Comparison of ENCODE assay signal across 8 cellular contexts in the genomic region with DNA sequence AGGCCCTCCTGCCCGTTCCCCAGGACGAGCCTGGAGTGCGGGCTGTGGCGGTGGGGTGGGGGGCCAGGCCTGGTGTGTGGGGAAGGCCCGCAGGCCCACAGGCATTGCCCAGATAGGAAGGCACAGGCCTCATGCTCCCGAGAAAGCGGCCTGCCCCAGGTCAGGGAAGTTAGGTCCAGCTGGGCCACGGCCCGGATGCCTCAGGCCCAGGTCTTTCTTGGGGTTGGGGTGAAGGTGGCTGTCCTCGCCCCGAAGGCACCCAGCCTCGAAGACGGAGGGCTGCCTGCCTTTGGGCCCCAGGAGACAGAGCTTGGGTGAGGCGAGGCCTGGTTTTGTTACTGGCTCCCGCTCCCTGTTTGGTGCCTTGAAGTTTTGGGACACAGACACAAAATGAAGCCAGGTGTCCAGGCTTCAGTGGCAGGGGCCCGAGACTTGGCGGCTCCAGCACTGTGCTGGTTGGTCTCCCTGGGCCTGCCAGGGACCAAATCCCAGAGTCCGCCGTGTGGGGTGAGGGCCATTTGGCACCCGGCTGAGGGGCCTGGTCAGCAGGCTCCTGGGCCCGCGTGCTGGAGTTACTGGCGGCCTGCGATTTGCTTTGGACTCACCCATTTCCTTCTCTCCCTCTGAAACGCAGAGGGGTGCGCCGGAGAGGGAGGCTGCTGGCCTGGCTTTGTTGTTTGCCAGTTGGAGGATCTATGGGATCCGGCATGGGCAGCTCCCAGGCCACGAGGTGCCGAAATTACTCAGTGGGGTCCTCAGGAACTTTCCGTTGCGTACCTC. TPM values are rescaled to one million over a fixed set of nuclear protein-coding genes. Genes with fewer than 3 reads are reported as not detected.
DNase-seq lines count a peak whose midpoint lies in the region; ATAC-seq and TF ChIP-seq lines count a peak whose summit lies in the region.

No MANE protein-coding gene starts in this region.

- intact Hi-C loops in breast epithelium (cut with DNase I; ENCODE audit: low total_unique reads), result no loop called here

- H3K4me3 ChIP-seq in BLaER1, result peak overlapping the region; percentile 73
- peak overlapping the region; percentile 66 to 80 (median 72) for H3K4me3 ChIP-seq in breast epithelium
- H3K4me3 ChIP-seq in suprapubic skin, result peak overlapping the region; percentile 75

- H3K27me3 ChIP-seq in BLaER1 (peaks cover 30% of the 10 kb centered on the region), breast epithelium (no peaks in the 10 kb centered on the region), suprapubic skin (no peaks in the 10 kb centered on the region)

- TF ChIP-seq CTCF in breast epithelium (IDR thresholded peaks at IDR 0.05) (no peak), suprapubic skin (IDR thresholded peaks at IDR 0.05) (no peak)

- H3K4me1 ChIP-seq in BLaER1 (peaks cover 84% of the 10 kb centered on the region), breast epithelium (peaks cover 14 to 36% of the 10 kb centered on the region in 2 donors), suprapubic skin (peaks cover 70% of the 10 kb centered on the region)

- H3K9ac ChIP-seq in BLaER1, result peak overlapping the region; percentile 77

- no peak for TF ChIP-seq POLR2A in breast epithelium (IDR thresholded peaks at IDR 0.05)
- TF ChIP-seq POLR2A in suprapubic skin (IDR thresholded peaks at IDR 0.05), result no peak

- DNase-seq in M059J (ENCODE audit: low read depth) (peak; percentile 54), breast epithelium (ENCODE audit: low spot score in 2 of 2) (no peak), left lobe of liver (ENCODE audit: low spot score) (peak; percentile 87), suprapubic skin (ENCODE audit: low spot score in 2 of 2) (peak in 1 of 2 donors; percentile 72), NCI-H1694 (lab: John Stamatoyannopoulos, UW) (no peak)

- H3K36me3 ChIP-seq in BLaER1 (no peaks in the 10 kb centered on the region), breast epithelium (no peaks in the 10 kb centered on the region), suprapubic skin (no peaks in the 10 kb centered on the region)

- 3% methylated on average over 19 of the region's 32 CpGs for WGBS in suprapubic skin

- TF ChIP-seq EP300 in suprapubic skin (IDR thresholded peaks at IDR 0.05), result no peak

- H4K20me1 ChIP-seq in BLaER1, result peaks cover 66% of the 10 kb centered on the region

- H3K4me2 ChIP-seq in BLaER1, result peak overlapping the region; percentile 100

- ATAC-seq in left lobe of liver (peak; percentile 40), HG02610 (IDR thresholded peaks at IDR 0.05; ENCODE audit: unreplicated experiment) (no peak), GM21786 (IDR thresholded peaks at IDR 0.05; ENCODE audit: unreplicated experiment) (no peak)

- H3K9me3 ChIP-seq in BLaER1 (no peaks in the 10 kb centered on the region), breast epithelium (no peaks in the 10 kb centered on the region), suprapubic skin (no peaks in the 10 kb centered on the region)

- H3K27ac ChIP-seq in BLaER1, result no peak overlapping the region
- H3K27ac ChIP-seq in breast epithelium, result peak overlapping the region; percentile 88 to 96
- H3K27ac ChIP-seq in suprapubic skin, result peak overlapping the region; percentile 91

RNA-seq across cellular contexts. Expression of gene SKI, which starts 2.0 kb away (rescaled TPM):
- total RNA-seq in M059J (2014; rRNA removed; shearing (Covaris generic)), result 3.5 and 13.8 TPM in 2 replicates
- total RNA-seq in breast epithelium, result 10 to 100 TPM; 22.1 to 33.8 (median 26.7) TPM
- total RNA-seq in left lobe of liver, result 38.8 TPM
- 10 to 100 TPM; 51.8 to 91.2 (median 68.1) TPM for total RNA-seq in suprapubic skin

RNA-seq across cellular contexts. Expression of gene FAAP20, which starts 35.5 kb away (rescaled TPM):
- total RNA-seq in M059J (2014; rRNA removed; shearing (Covaris generic)), result 12.8 and 23.1 TPM in 2 replicates
- 10 to 100 TPM; 28.6 to 33.1 (median 29.9) TPM for total RNA-seq in breast epithelium
- 24.8 TPM for total RNA-seq in left lobe of liver
- 10 to 100 TPM; 18.6 to 47.3 (median 24.9) TPM for total RNA-seq in suprapubic skin

Comparison
In these comparisons a context has a peak if more than half of its experiments do, and no peak if none do; other contexts are left out.
1. DNase-seq: peak in M059J (single experiment) and left lobe of liver (single experiment); none in breast epithelium (0 of 2) and NCI-H1694 (single experiment).
2. Peak in every context shown above with its lines, with median percentiles within 50 percentile points of each other: H3K4me3 ChIP-seq.